ENCODE assay signal across 8 cellular contexts in the genomic region with DNA sequence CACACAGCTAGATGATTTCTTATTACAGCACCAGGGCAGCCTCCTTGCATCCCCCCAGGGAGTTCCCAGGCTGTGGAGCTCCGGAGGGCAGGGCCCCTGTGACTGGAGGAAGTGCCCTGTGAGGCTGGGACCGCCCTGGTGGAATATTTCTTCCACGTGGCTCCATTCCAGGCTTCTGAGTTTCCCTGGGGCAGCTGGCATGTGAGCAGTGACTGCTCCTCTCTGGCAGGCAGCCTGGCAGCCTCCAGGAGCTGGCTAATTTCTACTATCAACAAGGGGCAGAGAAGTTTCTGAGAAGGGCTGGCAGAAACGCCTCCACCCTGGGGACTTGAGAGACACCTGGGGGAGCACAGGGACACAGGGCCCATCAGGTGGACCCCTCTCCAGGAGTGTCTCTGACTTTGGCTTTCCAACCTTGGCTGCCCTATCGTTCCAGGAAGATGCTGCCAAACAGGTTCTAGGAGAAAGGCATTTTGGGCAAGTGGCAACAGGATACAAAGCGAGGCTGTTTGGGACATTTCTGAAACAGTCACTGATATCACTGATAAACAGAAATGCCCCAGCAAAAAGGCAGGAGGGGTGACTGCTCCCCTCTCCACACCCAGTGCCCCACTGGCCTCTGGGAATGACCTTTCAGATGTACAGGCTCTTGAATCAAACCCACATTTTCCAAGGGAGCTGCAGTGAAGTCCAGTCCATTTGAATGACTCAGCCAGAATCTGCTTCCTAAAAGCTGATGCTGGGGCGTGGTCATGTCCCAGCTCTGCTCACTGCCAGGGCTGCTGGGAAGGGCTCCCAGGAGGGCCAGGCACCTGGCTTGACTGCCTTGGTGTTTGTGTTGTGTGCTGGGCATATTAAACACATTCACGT. TPM values are rescaled to one million over a fixed set of nuclear protein-coding genes. Genes with fewer than 3 reads are reported as not detected.
DNase-seq lines count a peak whose midpoint lies in the region; ATAC-seq and TF ChIP-seq lines count a peak whose summit lies in the region.

No MANE protein-coding gene starts in this region.

- no peaks in the 10 kb centered on the region for H3K27me3 Mint-ChIP-seq in activated CD4-positive, alpha-beta T cell treated with anti-CD3 and anti-CD28 coated beads, Interleukin-2, amount 10 ng/mL, durations not matched to agents 24 days and 14 days

- peak; percentile 87 for ATAC-seq in mucosa of descending colon
- no peak for ATAC-seq in GM21723 (IDR thresholded peaks at IDR 0.05; ENCODE audit: unreplicated experiment)

- H3K9me3 ChIP-seq in duodenal mucosa (ENCODE audit: control insufficient read depth in 1 of 2, low read length in 2 of 2) (no peaks in the 10 kb centered on the region), mucosa of descending colon (no peaks in the 10 kb centered on the region)

- intact Hi-C loops in mucosa of descending colon (cut with DNase I, micrococcal nuclease): no loop called here
- intact Hi-C loops in activated CD4-positive, alpha-beta T cell treated with anti-CD3 and anti-CD28 coated beads, Interleukin-2, amount 10 ng/mL, durations not matched to agents 24 days and 14 days (cut with micrococcal nuclease): no loop called here

- peaks cover 3% of the 10 kb centered on the region for H3K9me3 Mint-ChIP-seq in activated CD4-positive, alpha-beta T cell treated with anti-CD3 and anti-CD28 coated beads, Interleukin-2, amount 10 ng/mL, durations not matched to agents 24 days and 14 days

- DNase-seq in DMS153 treated with DMSO at 0.1 percent for 48 hours (lab: John Stamatoyannopoulos, UW; ENCODE audit: unreplicated experiment) (peak; percentile 88), NCI-H460 (ENCODE audit: extremely low read depth, low read depth) (peak; percentile 97), mucosa of descending colon (peak; percentile 81 to 90 (median 82))
- DNase-seq in NK-92 treated with Interleukin-12 subunit alpha and Interleukin-12 subunit beta, amount 100 ng/mL, for 24 hours (lab: John Stamatoyannopoulos, UW): no peak
- no peak for DNase-seq in activated CD4-positive, alpha-beta T cell treated with anti-CD3 and anti-CD28 coated beads, Interleukin-2, amount 50 U/mL, for 4 hours
- DNase-seq in activated CD4-positive, alpha-beta T cell treated with anti-CD3 and anti-CD28 coated beads, Interleukin-2, amount 10 ng/mL, durations not matched to agents 24 days and 14 days: no peak

- H3K4me1 ChIP-seq in duodenal mucosa (ENCODE audit: control insufficient read depth in 1 of 2, insufficient read depth in 2 of 2, low read length in 2 of 2) (peaks cover 37% of the 10 kb centered on the region in 2 donors), mucosa of descending colon (ENCODE audit: low read depth) (peaks cover 19% of the 10 kb centered on the region)

- peak overlapping the region; percentile 88 for H3K27ac ChIP-seq in duodenal mucosa (ENCODE audit: low read depth, low read length)

- H3K4me3 Mint-ChIP-seq in activated CD4-positive, alpha-beta T cell treated with anti-CD3 and anti-CD28 coated beads, Interleukin-2, amount 10 ng/mL, durations not matched to agents 24 days and 14 days: no peak overlapping the region

- H3K9ac ChIP-seq in duodenal mucosa (ENCODE audit: low read depth in 1 of 2, low read length in 2 of 2): peak overlapping the region in 1 of 2 donors; percentile 14

- H3K27ac Mint-ChIP-seq in activated CD4-positive, alpha-beta T cell treated with anti-CD3 and anti-CD28 coated beads, Interleukin-2, amount 10 ng/mL, durations not matched to agents 24 days and 14 days: no peak overlapping the region

- peaks cover 13% of the 10 kb centered on the region for H3K4me1 Mint-ChIP-seq in activated CD4-positive, alpha-beta T cell treated with anti-CD3 and anti-CD28 coated beads, Interleukin-2, amount 10 ng/mL, durations not matched to agents 24 days and 14 days

- H3K36me3 ChIP-seq in duodenal mucosa (ENCODE audit: control insufficient read depth in 1 of 2, insufficient read depth in 2 of 2, low read length in 2 of 2) (no peaks in the 10 kb centered on the region), mucosa of descending colon (ENCODE audit: low read depth) (no peaks in the 10 kb centered on the region)

- H3K4me3 ChIP-seq in duodenal mucosa (ENCODE audit: low read depth in 1 of 2, low read length in 2 of 2) (no peak overlapping the region), mucosa of descending colon (no peak overlapping the region)

- no peaks in the 10 kb centered on the region for H3K27me3 ChIP-seq in duodenal mucosa (ENCODE audit: control insufficient read depth in 1 of 2, insufficient read depth in 2 of 2, low read length in 2 of 2)

- peaks cover 1% of the 10 kb centered on the region for H3K36me3 Mint-ChIP-seq in activated CD4-positive, alpha-beta T cell treated with anti-CD3 and anti-CD28 coated beads, Interleukin-2, amount 10 ng/mL, durations not matched to agents 24 days and 14 days (ENCODE audit: low read depth)

- TF ChIP-seq CTCF in mucosa of descending colon (IDR thresholded peaks at IDR 0.05): no peak

RNA-seq across cellular contexts. Expression of gene MYOF, which starts 16.1 kb away (rescaled TPM):
- 369 and 488 TPM in 2 replicates for total RNA-seq in NCI-H460 (2014; rRNA removed; shearing (Covaris generic))
- polyA plus RNA-seq in NCI-H460 (2014; cell fraction: nucleus; rRNA removed): 121 and 172 TPM in 2 replicates
- 10 to 100 TPM; 55.0 to 90.7 (median 85.5) TPM for total RNA-seq in mucosa of descending colon
- 23.8 and 25.4 TPM in 2 replicates for total RNA-seq in activated CD4-positive, alpha-beta T cell treated with anti-CD3 and anti-CD28 coated beads, Interleukin-2, amount 10 ng/mL, durations not matched to agents 24 days and 14 days

RNA-seq across cellular contexts. Expression of gene CEP55, which starts 30.4 kb away (rescaled TPM):
- total RNA-seq in NCI-H460 (2014; rRNA removed; shearing (Covaris generic)): 71.8 and 76.0 TPM in 2 replicates
- 69.7 and 69.9 TPM in 2 replicates for polyA plus RNA-seq in NCI-H460 (2014; cell fraction: nucleus; rRNA removed)
- 10 to 100 TPM in 1 of 3 donors, 1 to 10 TPM in 2; 1.3 to 11.7 (median 2.4) TPM for total RNA-seq in mucosa of descending colon
- 58.5 and 59.3 TPM in 2 replicates for total RNA-seq in activated CD4-positive, alpha-beta T cell treated with anti-CD3 and anti-CD28 coated beads, Interleukin-2, amount 10 ng/mL, durations not matched to agents 24 days and 14 days

Comparison
In these comparisons a context has a peak if more than half of its experiments do, and no peak if none do; other contexts are left out.
1. DNase-seq: peak in DMS153 treated with DMSO at 0.1 percent for 48 hours (single experiment), NCI-H460 (single experiment) and mucosa of descending colon (3 of 3); none in NK-92 treated with Interleukin-12 subunit alpha and Interleukin-12 subunit beta, amount 100 ng/mL, for 24 hours (single experiment), activated CD4-positive, alpha-beta T cell treated with anti-CD3 and anti-CD28 coated beads, Interleukin-2, amount 50 U/mL, for 4 hours (0 of 2) and activated CD4-positive, alpha-beta T cell treated with anti-CD3 and anti-CD28 coated beads, Interleukin-2, amount 10 ng/mL, durations not matched to agents 24 days and 14 days (single experiment).